Comparison of ENCODE assay signal across 8 cellular contexts in the genomic region with DNA sequence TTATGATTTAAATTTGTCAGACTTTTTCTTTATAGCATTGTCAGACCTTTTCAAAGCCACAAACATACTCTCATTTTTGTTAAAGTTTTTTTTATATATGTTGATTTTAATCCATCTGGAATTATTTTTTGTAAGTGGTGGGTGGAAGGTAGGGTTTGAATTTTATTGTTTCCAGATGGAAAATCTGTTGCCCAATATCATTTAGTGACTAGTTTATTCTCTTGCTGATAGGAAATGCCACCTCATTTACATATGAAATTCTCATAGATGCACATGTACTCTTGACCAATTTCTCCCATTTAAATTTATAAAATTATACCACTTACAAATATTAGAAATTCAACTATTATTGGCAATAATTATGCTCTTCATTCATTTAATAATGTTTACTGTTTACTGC.
"Had no signal": no experiment of that assay in that cellular context is flagged by ENCODE, and none has a peak within 500 bp of the region (broad histone marks: within the 10 kb centered on the region; RNA-seq: fewer than 3 reads in every experiment).

No MANE protein-coding gene starts in this region.

- H3K27me3 Mint-ChIP-seq: IgD-negative memory B cell had no signal

- H3K4me3 Mint-ChIP-seq: IgD-negative memory B cell had no signal

- ATAC-seq: HepG2 had no signal

- H3K9me3 Mint-ChIP-seq: IgD-negative memory B cell had no signal

- H3K36me3 ChIP-seq: HAP-1 had no signal

- H3K4me1 Mint-ChIP-seq: IgD-negative memory B cell had no signal

- H3K4me3 ChIP-seq: GM23248, HAP-1 had no signal

- H3K36me3 Mint-ChIP-seq: IgD-negative memory B cell had no signal

- DNase-seq: GM23248, GOT3, H7, KBM-7 had no signal

- H3K4me1 ChIP-seq: HAP-1 had no signal

- H3K9ac ChIP-seq: GM23248, KMS-11 had no signal

- H3K9me3 ChIP-seq: HAP-1 had no signal
